2 cellular contexts compared by ENCODE assay signal in the genomic region with DNA sequence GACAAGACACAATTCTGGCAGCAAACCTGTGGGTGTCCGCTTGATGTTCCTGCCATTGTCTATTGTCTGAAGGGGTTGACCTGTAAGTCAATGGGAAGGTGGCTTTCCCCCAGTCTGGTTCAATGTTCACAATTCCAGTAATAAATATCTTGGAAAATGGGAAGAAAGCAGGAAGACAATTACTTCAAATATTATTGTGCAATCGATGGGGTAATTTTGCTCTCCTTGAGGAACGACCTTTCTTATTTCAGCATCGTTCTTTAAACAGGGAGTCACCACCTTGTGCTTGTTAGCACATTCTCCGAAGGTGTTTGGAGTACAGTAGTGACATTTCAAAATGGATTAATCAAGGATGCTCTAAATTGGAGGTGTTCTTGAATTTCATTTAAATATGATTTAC.
TF ChIP-seq lines count a peak whose summit lies in the region.

No MANE protein-coding gene starts in this region.

TF ChIP-seq in H1, 55 proteins besides CTCF, POLR2A, EP300 and RAD21:
- TF ChIP-seq EGR1 (IDR thresholded peaks at IDR 0.05; ENCODE audit: borderline replicate concordance, low read depth, low read length) = no peak
- TF ChIP-seq CEBPB (IDR thresholded peaks at IDR 0.05; ENCODE audit: low read depth, low read length) = peak; percentile 24; the same call in 1 of the 2 replicates
TF ChIP-seq in H1: peak in this region for 1.

TF ChIP-seq in SK-N-SH, 30 proteins besides CTCF, POLR2A, EP300 and RAD21:
- TF ChIP-seq, protein P1, sequence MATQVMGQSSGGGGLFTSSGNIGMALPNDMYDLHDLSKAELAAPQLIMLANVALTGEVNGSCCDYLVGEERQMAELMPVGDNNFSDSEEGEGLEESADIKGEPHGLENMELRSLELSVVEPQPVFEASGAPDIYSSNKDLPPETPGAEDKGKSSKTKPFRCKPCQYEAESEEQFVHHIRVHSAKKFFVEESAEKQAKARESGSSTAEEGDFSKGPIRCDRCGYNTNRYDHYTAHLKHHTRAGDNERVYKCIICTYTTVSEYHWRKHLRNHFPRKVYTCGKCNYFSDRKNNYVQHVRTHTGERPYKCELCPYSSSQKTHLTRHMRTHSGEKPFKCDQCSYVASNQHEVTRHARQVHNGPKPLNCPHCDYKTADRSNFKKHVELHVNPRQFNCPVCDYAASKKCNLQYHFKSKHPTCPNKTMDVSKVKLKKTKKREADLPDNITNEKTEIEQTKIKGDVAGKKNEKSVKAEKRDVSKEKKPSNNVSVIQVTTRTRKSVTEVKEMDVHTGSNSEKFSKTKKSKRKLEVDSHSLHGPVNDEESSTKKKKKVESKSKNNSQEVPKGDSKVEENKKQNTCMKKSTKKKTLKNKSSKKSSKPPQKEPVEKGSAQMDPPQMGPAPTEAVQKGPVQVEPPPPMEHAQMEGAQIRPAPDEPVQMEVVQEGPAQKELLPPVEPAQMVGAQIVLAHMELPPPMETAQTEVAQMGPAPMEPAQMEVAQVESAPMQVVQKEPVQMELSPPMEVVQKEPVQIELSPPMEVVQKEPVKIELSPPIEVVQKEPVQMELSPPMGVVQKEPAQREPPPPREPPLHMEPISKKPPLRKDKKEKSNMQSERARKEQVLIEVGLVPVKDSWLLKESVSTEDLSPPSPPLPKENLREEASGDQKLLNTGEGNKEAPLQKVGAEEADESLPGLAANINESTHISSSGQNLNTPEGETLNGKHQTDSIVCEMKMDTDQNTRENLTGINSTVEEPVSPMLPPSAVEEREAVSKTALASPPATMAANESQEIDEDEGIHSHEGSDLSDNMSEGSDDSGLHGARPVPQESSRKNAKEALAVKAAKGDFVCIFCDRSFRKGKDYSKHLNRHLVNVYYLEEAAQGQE (IDR thresholded peaks at IDR 0.05; ENCODE audit: low read depth, low read length) = no peak
- TF ChIP-seq GABPA (IDR thresholded peaks at IDR 0.05; ENCODE audit: low read depth) (no peak), FOXJ3 (CRISPR knock-in tag; IDR thresholded peaks at IDR 0.05) (no peak), EZH2phosphoT487 (IDR thresholded peaks at IDR 0.05; ENCODE audit: borderline replicate concordance, low read depth) (no peak), CHD2 (IDR thresholded peaks at IDR 0.05; ENCODE audit: low read length, partially characterized antibody) (no peak), TAF1 (IDR thresholded peaks at IDR 0.05; ENCODE audit: borderline replicate concordance, low read depth, low read length) (no peak), SIN3A (IDR thresholded peaks at IDR 0.05; ENCODE audit: borderline replicate concordance, low read depth, low read length) (no peak), GATA2 (CRISPR knock-in tag; IDR thresholded peaks at IDR 0.05) (no peak), TEAD4 (IDR thresholded peaks at IDR 0.05; ENCODE audit: borderline replicate concordance, insufficient read depth) (no peak), MXI1 (IDR thresholded peaks at IDR 0.05; ENCODE audit: low read depth, low read length) (no peak), SMC3 (IDR thresholded peaks at IDR 0.05; ENCODE audit: low read depth, low read length) (no peak), TCF12 (IDR thresholded peaks at IDR 0.05) (no peak), JUND (IDR thresholded peaks at IDR 0.05) (no peak), POLR2AphosphoS5 (IDR thresholded peaks at IDR 0.05; ENCODE audit: low read depth, low read length) (no peak)
